In the genomic region with DNA sequence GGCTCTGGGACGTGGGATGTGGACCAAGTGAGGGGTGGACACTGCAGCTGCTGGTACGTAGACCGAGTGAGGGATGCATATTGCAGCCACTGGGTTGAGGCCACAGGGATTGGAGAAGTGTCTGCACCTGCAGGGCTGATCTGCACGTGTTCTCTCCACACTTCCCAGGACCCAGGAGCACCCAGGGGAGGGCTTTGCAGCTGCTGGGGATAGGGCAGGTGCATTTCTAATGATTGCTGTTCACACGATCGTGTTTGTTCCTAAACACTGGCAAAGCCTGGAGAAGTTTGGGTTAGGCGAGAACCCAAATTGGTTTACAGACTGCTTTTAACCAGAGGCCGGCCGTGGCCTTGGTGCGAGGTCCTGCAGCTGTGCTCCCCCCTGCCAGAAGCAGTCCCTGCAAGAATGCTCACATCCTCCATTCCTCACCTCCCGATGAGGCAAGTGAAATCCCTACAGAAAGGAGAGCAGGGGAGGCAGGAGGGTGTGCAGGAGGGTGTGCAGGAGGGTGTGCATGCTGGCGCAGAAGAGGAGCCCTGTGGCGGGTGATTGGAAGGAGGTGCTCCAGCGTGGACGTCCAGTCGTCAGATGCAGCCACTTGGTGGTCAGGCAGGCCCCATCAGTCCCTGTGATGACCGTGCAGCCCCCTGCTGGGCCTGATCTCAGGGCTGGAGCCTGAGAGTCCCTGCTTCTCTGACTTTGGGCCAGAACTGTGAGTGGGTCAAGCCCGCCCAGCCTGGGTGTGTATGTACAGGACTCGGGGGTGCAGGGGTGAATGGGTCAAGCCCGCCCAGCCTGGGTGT, we compare ENCODE assay signal across 28 cellular contexts. TPM values are rescaled to one million over a fixed set of nuclear protein-coding genes. Genes with fewer than 3 reads are reported as not detected.
DNase-seq lines count a peak whose midpoint lies in the region; ATAC-seq and TF ChIP-seq lines count a peak whose summit lies in the region.
"Had no signal": no experiment of that assay in that cellular context is flagged by ENCODE, and none has a peak within 500 bp of the region (broad histone marks: within the 10 kb centered on the region; RNA-seq: fewer than 3 reads in every experiment).

No MANE protein-coding gene starts in this region.

- TF ChIP-seq POLR2A in right lobe of liver (IDR thresholded peaks at IDR 0.05), result no peak

- intact Hi-C loops in activated CD8-positive, alpha-beta T cell treated with anti-CD3 and anti-CD28 coated beads for 36 hours (cut with micrococcal nuclease), result no loop called here
- intact Hi-C loops in right lobe of liver (cut with DNase I), result no loop called here

- H3K27ac Mint-ChIP-seq in activated CD8-positive, alpha-beta T cell treated with anti-CD3 and anti-CD28 coated beads, Interleukin-2, amount 10 ng/mL, durations not matched to agents 7 days and 5 days, result no peak overlapping the region
- H3K27ac Mint-ChIP-seq in activated CD8-positive, alpha-beta T cell treated with anti-CD3 and anti-CD28 coated beads for 36 hours, result no peak overlapping the region
- no peak overlapping the region for H3K27ac Mint-ChIP-seq in endodermal cell
- no peak overlapping the region for H3K27ac Mint-ChIP-seq in progenitor cell of endocrine pancreas
- H3K27ac Mint-ChIP-seq: HFFc6, IgD-negative memory B cell had no signal

- DNase-seq in activated CD8-positive, alpha-beta T cell treated with anti-CD3 and anti-CD28 coated beads, Interleukin-2, amount 10 ng/mL, durations not matched to agents 7 days and 5 days, result peak; percentile 11
- DNase-seq in activated CD8-positive, alpha-beta T cell treated with anti-CD3 and anti-CD28 coated beads for 36 hours, result no peak
- DNase-seq in HuH-7.5 (ENCODE audit: low spot score) (peak; percentile 9), endodermal cell (peak; percentile 30), progenitor cell of endocrine pancreas (ENCODE audit: low spot score, unreplicated experiment) (peak; percentile 9), right lobe of liver (no peak), kidney glomerular epithelial cell (lab: John Stamatoyannopoulos, UW) (no peak)
- DNase-seq: activated naive CD4-positive, alpha-beta T cell treated with anti-CD3 and anti-CD28 coated beads, Interleukin-2, amount 50 U/mL, for 16 hours; Caco-2; glutamatergic neuron; HFFc6; left colon; mesendoderm; NCI-H1092; NCI-H2081 treated with DMSO at 0.1 percent for 48 hours; NCI-H526; nucleus accumbens; stimulated activated CD4-positive, alpha-beta T cell treated with anti-CD3 and anti-CD28 coated beads, Interleukin-4, amount 100 ng/mL, for 1 hour; stimulated activated naive CD4-positive, alpha-beta T cell; T-helper 1 cell had no signal

- CTCF ChIA-PET in activated CD8-positive, alpha-beta T cell treated with anti-CD3 and anti-CD28 coated beads, Interleukin-2, amount 10 ng/mL, durations not matched to agents 7 days and 5 days (lab: Charles Lee), result no interaction called here
- CTCF ChIA-PET in activated CD8-positive, alpha-beta T cell treated with anti-CD3 and anti-CD28 coated beads for 36 hours (lab: Charles Lee), result no interaction called here

- H3K9me3 ChIP-seq in endodermal cell (ENCODE audit: control insufficient read depth, low read length) (no peaks in the 10 kb centered on the region), right lobe of liver (no peaks in the 10 kb centered on the region)
- H3K9me3 ChIP-seq: BLaER1, Caco-2 had no signal

- H3K36me3 ChIP-seq in endodermal cell (ENCODE audit: control insufficient read depth, insufficient read depth, low read length) (no peaks in the 10 kb centered on the region), right lobe of liver (no peaks in the 10 kb centered on the region)
- H3K36me3 ChIP-seq: BLaER1, cardiac muscle cell had no signal

- no peaks in the 10 kb centered on the region for H3K9me3 Mint-ChIP-seq in activated CD8-positive, alpha-beta T cell treated with anti-CD3 and anti-CD28 coated beads, Interleukin-2, amount 10 ng/mL, durations not matched to agents 7 days and 5 days (ENCODE audit: insufficient read depth)
- no peaks in the 10 kb centered on the region for H3K9me3 Mint-ChIP-seq in activated CD8-positive, alpha-beta T cell treated with anti-CD3 and anti-CD28 coated beads for 36 hours
- H3K9me3 Mint-ChIP-seq in endodermal cell, result no peaks in the 10 kb centered on the region
- H3K9me3 Mint-ChIP-seq in progenitor cell of endocrine pancreas (ENCODE audit: low read depth), result peaks cover 2% of the 10 kb centered on the region

- H3K9ac ChIP-seq in endodermal cell (ENCODE audit: extremely low read depth, low read length, poor library complexity, severe bottlenecking), result no peak overlapping the region
- H3K9ac ChIP-seq: BLaER1 had no signal

- 94 to 96% methylated on average over 11 to 20 of the region's 20 CpGs for WGBS in endodermal cell (ENCODE audit: insufficient coverage in 1 of 2, insufficient read length in 1 of 2), 2 experiments
- 87% methylated on average over 7 of the region's 20 CpGs for WGBS in right lobe of liver (ENCODE audit: insufficient coverage, low coverage, low lambda C conversion rate, missing lambda C conversion rate)

- TF ChIP-seq CTCF in activated CD8-positive, alpha-beta T cell treated with anti-CD3 and anti-CD28 coated beads for 36 hours (IDR thresholded peaks at IDR 0.05), result no peak
- TF ChIP-seq CTCF in endodermal cell (conservative IDR thresholded peaks at IDR 0.05) (no peak), progenitor cell of endocrine pancreas (IDR thresholded peaks at IDR 0.05; ENCODE audit: unreplicated experiment) (no peak), right lobe of liver (IDR thresholded peaks at IDR 0.05) (no peak)

- no peak for ATAC-seq in activated CD8-positive, alpha-beta T cell treated with anti-CD3 and anti-CD28 coated beads, Interleukin-2, amount 10 ng/mL, durations not matched to agents 7 days and 5 days
- no peak for ATAC-seq in activated CD8-positive, alpha-beta T cell treated with anti-CD3 and anti-CD28 coated beads for 36 hours
- no peak for ATAC-seq in HG02852 (IDR thresholded peaks at IDR 0.05; ENCODE audit: unreplicated experiment)
- ATAC-seq in right lobe of liver, result no peak
- ATAC-seq: left colon had no signal

- peaks cover 16% of the 10 kb centered on the region for H3K4me1 ChIP-seq in endodermal cell (ENCODE audit: control insufficient read depth, insufficient read depth, low read length)
- H3K4me1 ChIP-seq in right lobe of liver, result peaks cover 0 to 4% (median 0%) of the 10 kb centered on the region in 4 donors

- H3K4me3 Mint-ChIP-seq in activated CD8-positive, alpha-beta T cell treated with anti-CD3 and anti-CD28 coated beads, Interleukin-2, amount 10 ng/mL, durations not matched to agents 7 days and 5 days, result no peak overlapping the region
- H3K4me3 Mint-ChIP-seq in activated CD8-positive, alpha-beta T cell treated with anti-CD3 and anti-CD28 coated beads for 36 hours, result no peak overlapping the region
- H3K4me3 Mint-ChIP-seq in endodermal cell, result no peak overlapping the region
- H3K4me3 Mint-ChIP-seq in progenitor cell of endocrine pancreas (ENCODE audit: low read depth), result no peak overlapping the region
- H3K4me3 Mint-ChIP-seq: IgD-negative memory B cell had no signal

- H3K27ac ChIP-seq in endodermal cell (ENCODE audit: low read depth, low read length) (no peak overlapping the region), right lobe of liver (no peak overlapping the region)
- H3K27ac ChIP-seq: BLaER1, cardiac muscle cell had no signal

- H3K27me3 ChIP-seq in endodermal cell (ENCODE audit: control insufficient read depth, insufficient read depth, low read length, poor library complexity, severe bottlenecking) (no peaks in the 10 kb centered on the region), right lobe of liver (no peaks in the 10 kb centered on the region)
- H3K27me3 ChIP-seq: BLaER1, cardiac muscle cell had no signal

- H3K27me3 Mint-ChIP-seq in activated CD8-positive, alpha-beta T cell treated with anti-CD3 and anti-CD28 coated beads, Interleukin-2, amount 10 ng/mL, durations not matched to agents 7 days and 5 days (ENCODE audit: low read depth), result peaks cover 20% of the 10 kb centered on the region
- H3K27me3 Mint-ChIP-seq in activated CD8-positive, alpha-beta T cell treated with anti-CD3 and anti-CD28 coated beads for 36 hours, result peaks cover 22% of the 10 kb centered on the region
- peaks cover 32% of the 10 kb centered on the region for H3K27me3 Mint-ChIP-seq in endodermal cell (ENCODE audit: insufficient read depth)
- peaks cover 41% of the 10 kb centered on the region for H3K27me3 Mint-ChIP-seq in progenitor cell of endocrine pancreas

- POLR2A ChIA-PET in activated CD8-positive, alpha-beta T cell treated with anti-CD3 and anti-CD28 coated beads, Interleukin-2, amount 10 ng/mL, durations not matched to agents 7 days and 5 days (lab: Charles Lee), result no interaction called here
- POLR2A ChIA-PET in activated CD8-positive, alpha-beta T cell treated with anti-CD3 and anti-CD28 coated beads for 36 hours (lab: Charles Lee), result no interaction called here

- no peaks in the 10 kb centered on the region for H3K4me1 Mint-ChIP-seq in activated CD8-positive, alpha-beta T cell treated with anti-CD3 and anti-CD28 coated beads, Interleukin-2, amount 10 ng/mL, durations not matched to agents 7 days and 5 days (ENCODE audit: low read depth)
- no peaks in the 10 kb centered on the region for H3K4me1 Mint-ChIP-seq in activated CD8-positive, alpha-beta T cell treated with anti-CD3 and anti-CD28 coated beads for 36 hours (ENCODE audit: low read depth)
- H3K4me1 Mint-ChIP-seq in endodermal cell (peaks cover 32% of the 10 kb centered on the region), progenitor cell of endocrine pancreas (ENCODE audit: low read depth) (peaks cover 39% of the 10 kb centered on the region)
- H3K4me1 Mint-ChIP-seq: IgD-negative memory B cell had no signal

- no peak overlapping the region for H3K4me3 ChIP-seq in endodermal cell (ENCODE audit: low read length)
- no peak overlapping the region for H3K4me3 ChIP-seq in right lobe of liver
- H3K4me3 ChIP-seq: BLaER1, cardiac muscle cell had no signal

- no peaks in the 10 kb centered on the region for H3K36me3 Mint-ChIP-seq in activated CD8-positive, alpha-beta T cell treated with anti-CD3 and anti-CD28 coated beads, Interleukin-2, amount 10 ng/mL, durations not matched to agents 7 days and 5 days (ENCODE audit: low read depth)
- no peaks in the 10 kb centered on the region for H3K36me3 Mint-ChIP-seq in activated CD8-positive, alpha-beta T cell treated with anti-CD3 and anti-CD28 coated beads for 36 hours (ENCODE audit: low read depth)
- H3K36me3 Mint-ChIP-seq in endodermal cell (ENCODE audit: low read depth) (no peaks in the 10 kb centered on the region), progenitor cell of endocrine pancreas (ENCODE audit: insufficient read depth) (no peaks in the 10 kb centered on the region)
- H3K36me3 Mint-ChIP-seq: IgD-negative memory B cell had no signal

RNA-seq across cellular contexts. Expression of gene FRMD1, which starts 55.6 kb away (rescaled TPM):
- not detected for total RNA-seq in activated CD8-positive, alpha-beta T cell treated with anti-CD3 and anti-CD28 coated beads, Interleukin-2, amount 10 ng/mL, durations not matched to agents 7 days and 5 days
- total RNA-seq in activated CD8-positive, alpha-beta T cell treated with anti-CD3 and anti-CD28 coated beads for 36 hours, result not detected
- total RNA-seq in endodermal cell (not detected), progenitor cell of endocrine pancreas (not detected in 2 replicates), right lobe of liver (under 1 TPM in 5 of 6 experiments, not detected in 1; 0.07 to 0.23 (median 0.12) TPM)
- not detected for polyA plus RNA-seq in endodermal cell (2013, experiment 1 of 2)
- 0.04 TPM for polyA plus RNA-seq in endodermal cell (2013, experiment 2 of 2)
- total RNA-seq: dermis microvascular lymphatic vessel endothelial cell, endothelial cell of umbilical vein, HFFc6, RPMI7951, SK-MEL-5 had no signal
- polyA plus RNA-seq: cardiac muscle cell, endothelial cell of umbilical vein, IgD-negative memory B cell had no signal

Comparison
In these comparisons a context has a peak if more than half of its experiments do, and no peak if none do; other contexts are left out.
1. DNase-seq: peak in activated CD8-positive, alpha-beta T cell treated with anti-CD3 and anti-CD28 coated beads, Interleukin-2, amount 10 ng/mL, durations not matched to agents 7 days and 5 days (single experiment), HuH-7.5 (single experiment), endodermal cell (single experiment) and progenitor cell of endocrine pancreas (single experiment); none in activated CD8-positive, alpha-beta T cell treated with anti-CD3 and anti-CD28 coated beads for 36 hours (single experiment), right lobe of liver (0 of 3) and kidney glomerular epithelial cell (single experiment).